1 cellular context compared by ENCODE assay signal in genomic region chr15:90265271-90266060, GRCh38.
A peak's percentile ranks its signal among the peaks of the same experiment; 100 is the strongest.
TF ChIP-seq lines count a peak whose summit lies in the region.

NGRN (plus strand) TSS chr15:90265672; CDS start chr15:90265713, 41 bp downstream.

TF ChIP-seq in HepG2, 621 proteins besides CTCF, POLR2A, EP300 and RAD21 (continued from another document):
- TF ChIP-seq PRDM4 (CRISPR knock-in tag; IDR thresholded peaks at IDR 0.05; ENCODE audit: borderline replicate concordance): no peak
- TF ChIP-seq, protein P1, sequence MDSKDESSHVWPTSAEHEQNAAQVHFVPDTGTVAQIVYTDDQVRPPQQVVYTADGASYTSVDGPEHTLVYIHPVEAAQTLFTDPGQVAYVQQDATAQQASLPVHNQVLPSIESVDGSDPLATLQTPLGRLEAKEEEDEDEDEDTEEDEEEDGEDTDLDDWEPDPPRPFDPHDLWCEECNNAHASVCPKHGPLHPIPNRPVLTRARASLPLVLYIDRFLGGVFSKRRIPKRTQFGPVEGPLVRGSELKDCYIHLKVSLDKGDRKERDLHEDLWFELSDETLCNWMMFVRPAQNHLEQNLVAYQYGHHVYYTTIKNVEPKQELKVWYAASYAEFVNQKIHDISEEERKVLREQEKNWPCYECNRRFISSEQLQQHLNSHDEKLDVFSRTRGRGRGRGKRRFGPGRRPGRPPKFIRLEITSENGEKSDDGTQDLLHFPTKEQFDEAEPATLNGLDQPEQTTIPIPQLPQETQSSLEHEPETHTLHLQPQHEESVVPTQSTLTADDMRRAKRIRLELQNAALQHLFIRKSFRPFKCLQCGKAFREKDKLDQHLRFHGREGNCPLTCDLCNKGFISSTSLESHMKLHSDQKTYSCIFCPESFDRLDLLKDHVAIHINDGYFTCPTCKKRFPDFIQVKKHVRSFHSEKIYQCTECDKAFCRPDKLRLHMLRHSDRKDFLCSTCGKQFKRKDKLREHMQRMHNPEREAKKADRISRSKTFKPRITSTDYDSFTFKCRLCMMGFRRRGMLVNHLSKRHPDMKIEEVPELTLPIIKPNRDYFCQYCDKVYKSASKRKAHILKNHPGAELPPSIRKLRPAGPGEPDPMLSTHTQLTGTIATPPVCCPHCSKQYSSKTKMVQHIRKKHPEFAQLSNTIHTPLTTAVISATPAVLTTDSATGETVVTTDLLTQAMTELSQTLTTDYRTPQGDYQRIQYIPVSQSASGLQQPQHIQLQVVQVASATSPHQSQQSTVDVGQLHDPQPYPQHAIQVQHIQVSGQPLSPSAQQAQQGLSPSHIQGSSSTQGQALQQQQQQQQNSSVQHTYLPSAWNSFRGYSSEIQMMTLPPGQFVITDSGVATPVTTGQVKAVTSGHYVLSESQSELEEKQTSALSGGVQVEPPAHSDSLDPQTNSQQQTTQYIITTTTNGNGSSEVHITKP (CRISPR knock-in tag; IDR thresholded peaks at IDR 0.05; ENCODE audit: low read depth): peak; percentile 69
- TF ChIP-seq ATRX (CRISPR knock-in tag; IDR thresholded peaks at IDR 0.05; ENCODE audit: borderline replicate concordance): no peak
- peak; percentile 42; the same call in 1 of the 2 replicates for TF ChIP-seq CREM (IDR thresholded peaks at IDR 0.05)
- no peak for TF ChIP-seq CREM (CRISPR knock-in tag; IDR thresholded peaks at IDR 0.05)
- 0 out of 2 replicates have a peak, but pooled peaks have one; percentile 22 for TF ChIP-seq AFF4 (CRISPR knock-in tag; IDR thresholded peaks at IDR 0.05)
- TF ChIP-seq, protein P2, sequence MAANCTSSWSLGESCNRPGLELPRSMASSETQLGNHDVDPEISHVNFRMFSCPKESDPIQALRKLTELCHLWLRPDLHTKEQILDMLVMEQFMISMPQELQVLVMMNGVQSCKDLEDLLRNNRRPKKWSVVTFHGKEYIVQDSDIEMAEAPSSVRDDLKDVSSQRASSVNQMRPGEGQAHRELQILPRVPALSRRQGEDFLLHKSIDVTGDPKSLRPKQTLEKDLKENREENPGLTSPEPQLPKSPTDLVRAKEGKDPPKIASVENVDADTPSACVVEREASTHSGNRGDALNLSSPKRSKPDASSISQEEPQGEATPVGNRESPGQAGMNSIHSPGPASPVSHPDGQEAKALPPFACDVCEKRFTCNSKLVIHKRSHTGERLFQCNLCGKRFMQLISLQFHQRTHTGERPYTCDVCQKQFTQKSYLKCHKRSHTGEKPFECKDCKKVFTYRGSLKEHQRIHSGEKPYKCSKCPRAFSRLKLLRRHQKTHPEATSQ (CRISPR knock-in tag; IDR thresholded peaks at IDR 0.05; ENCODE audit: borderline replicate concordance): 0 out of 2 replicates have a peak, but pooled peaks have one; percentile 30
- peak; percentile 90 for TF ChIP-seq TFDP2 (CRISPR knock-in tag; IDR thresholded peaks at IDR 0.05)
- TF ChIP-seq BHLHE40 (IDR thresholded peaks at IDR 0.05; ENCODE audit: low read length): no peak
- TF ChIP-seq ZBTB26 (CRISPR knock-in tag; IDR thresholded peaks at IDR 0.05; ENCODE audit: borderline replicate concordance): no peak; the same call in 1 of the 2 replicates
- TF ChIP-seq, protein P3, sequence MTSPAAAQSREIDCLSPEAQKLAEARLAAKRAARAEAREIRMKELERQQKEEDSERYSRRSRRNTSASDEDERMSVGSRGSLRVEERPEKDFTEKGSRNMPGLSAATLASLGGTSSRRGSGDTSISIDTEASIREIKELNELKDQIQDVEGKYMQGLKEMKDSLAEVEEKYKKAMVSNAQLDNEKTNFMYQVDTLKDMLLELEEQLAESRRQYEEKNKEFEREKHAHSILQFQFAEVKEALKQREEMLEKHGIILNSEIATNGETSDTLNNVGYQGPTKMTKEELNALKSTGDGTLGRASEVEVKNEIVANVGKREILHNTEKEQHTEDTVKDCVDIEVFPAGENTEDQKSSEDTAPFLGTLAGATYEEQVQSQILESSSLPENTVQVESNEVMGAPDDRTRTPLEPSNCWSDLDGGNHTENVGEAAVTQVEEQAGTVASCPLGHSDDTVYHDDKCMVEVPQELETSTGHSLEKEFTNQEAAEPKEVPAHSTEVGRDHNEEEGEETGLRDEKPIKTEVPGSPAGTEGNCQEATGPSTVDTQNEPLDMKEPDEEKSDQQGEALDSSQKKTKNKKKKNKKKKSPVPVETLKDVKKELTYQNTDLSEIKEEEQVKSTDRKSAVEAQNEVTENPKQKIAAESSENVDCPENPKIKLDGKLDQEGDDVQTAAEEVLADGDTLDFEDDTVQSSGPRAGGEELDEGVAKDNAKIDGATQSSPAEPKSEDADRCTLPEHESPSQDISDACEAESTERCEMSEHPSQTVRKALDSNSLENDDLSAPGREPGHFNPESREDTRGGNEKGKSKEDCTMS (CRISPR knock-in tag; conservative IDR thresholded peaks at IDR 0.05): no peak
- TF ChIP-seq CBFB (CRISPR knock-in tag; IDR thresholded peaks at IDR 0.05): 0 out of 2 replicates have a peak, but pooled peaks have one; percentile 47
- no peak for TF ChIP-seq NFRKB (IDR thresholded peaks at IDR 0.05)
- TF ChIP-seq PBX3 (CRISPR knock-in tag; IDR thresholded peaks at IDR 0.05; ENCODE audit: borderline replicate concordance): 0 out of 2 replicates have a peak, but pooled peaks have one; percentile 60
- TF ChIP-seq ZMYM3 (CRISPR knock-in tag; IDR thresholded peaks at IDR 0.05): no peak
- TF ChIP-seq ZNF441 (CRISPR knock-in tag; IDR thresholded peaks at IDR 0.05; ENCODE audit: borderline replicate concordance): no peak
- 0 out of 2 replicates have a peak, but pooled peaks have one; percentile 20 for TF ChIP-seq SOX5 (CRISPR knock-in tag; IDR thresholded peaks at IDR 0.05; ENCODE audit: borderline replicate concordance)
- TF ChIP-seq TMF1 (CRISPR knock-in tag; IDR thresholded peaks at IDR 0.05; ENCODE audit: low read depth): peak; percentile 94
- no peak for TF ChIP-seq ZNF34 (CRISPR knock-in tag; IDR thresholded peaks at IDR 0.05; ENCODE audit: borderline replicate concordance)
- no peak for TF ChIP-seq AHDC1 (CRISPR knock-in tag; IDR thresholded peaks at IDR 0.05; ENCODE audit: borderline replicate concordance)
